34 cellular contexts compared by ENCODE assay signal in the genomic region with DNA sequence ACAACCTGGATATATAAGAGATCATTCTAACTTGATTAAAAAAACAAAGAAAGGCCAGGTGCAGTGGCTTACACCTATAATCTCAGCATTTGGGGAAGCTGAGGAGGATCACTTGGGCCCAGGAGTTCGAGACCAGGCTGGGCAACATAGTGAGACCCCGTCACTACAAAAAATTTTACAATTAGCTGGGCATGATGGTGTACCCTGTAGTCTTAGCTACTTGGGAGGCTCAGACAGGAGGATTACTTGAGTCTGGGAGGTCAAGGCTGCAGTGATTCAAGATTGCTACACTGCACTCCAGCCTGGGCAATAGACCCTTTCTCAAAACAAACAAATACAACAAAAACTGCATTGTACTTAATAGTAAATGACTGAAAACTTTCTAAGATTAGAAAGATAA.
"Had no signal": no experiment of that assay in that cellular context is flagged by ENCODE, and none has a peak within 500 bp of the region (broad histone marks: within the 10 kb centered on the region; RNA-seq: fewer than 3 reads in every experiment).

No MANE protein-coding gene starts in this region.

- H3K27ac ChIP-seq: brain microvascular endothelial cell, SJCRH30, SK-N-MC had no signal

- DNase-seq: activated CD4-positive, alpha-beta memory T cell treated with anti-CD3 and anti-CD28 coated beads, Interleukin-2, amount 10 ng/mL, durations not matched to agents 7 days and 5 days; activated CD4-positive, alpha-beta T cell treated with anti-CD3 and anti-CD28 coated beads for 36 hours; activated CD4-positive, alpha-beta T cell treated with anti-CD3 and anti-CD28 coated beads, Interleukin-2, amount 50 U/mL, for 1 hour; activated CD8-positive, alpha-beta memory T cell treated with anti-CD3 and anti-CD28 coated beads for 24 hours; activated CD8-positive, alpha-beta memory T cell treated with anti-CD3 and anti-CD28 coated beads, Interleukin-2, amount 10 ng/mL, durations not matched to agents 7 days and 5 days; activated CD8-positive, alpha-beta memory T cell treated with anti-CD3 and anti-CD28 coated beads, Interleukin-2, amount 50 U/mL, for 48 hours; activated effector memory CD4-positive, alpha-beta T cell treated with Interleukin-2 at 50 U/mL for 16 hours; activated naive CD4-positive, alpha-beta T cell treated with anti-CD3 and anti-CD28 coated beads, Interleukin-2, amount 10 ng/mL, durations not matched to agents 7 days and 5 days; activated naive CD8-positive, alpha-beta T cell treated with anti-CD3 and anti-CD28 coated beads, Interleukin-2, amount 50 U/mL, for 24 hours; activated T-cell treated with anti-CD3 and anti-CD28 coated beads, Interleukin-2, amount 50 U/mL, for 1 hour; anterior cingulate cortex; brain microvascular endothelial cell; central memory CD4-positive, alpha-beta T cell; Kasumi-1; KG1; MG63; NCI-H1048; NCI-H1105 treated with DMSO at 0.1 percent for 48 hours; NCI-H1436; NCI-H1694; NCI-H1930; NCI-H2081 treated with DMSO at 0.1 percent for 48 hours; NCI-H226; NCI-H446 treated with DMSO at 0.1 percent for 48 hours; NCI-H524; NCI-H69; NCI-H82; SHP77; SJCRH30; T1000 had no signal

- H3K4me1 Mint-ChIP-seq: activated CD4-positive, alpha-beta memory T cell treated with anti-CD3 and anti-CD28 coated beads, Interleukin-2, amount 10 ng/mL, durations not matched to agents 7 days and 5 days; activated CD8-positive, alpha-beta memory T cell treated with anti-CD3 and anti-CD28 coated beads, Interleukin-2, amount 10 ng/mL, durations not matched to agents 7 days and 5 days had no signal

- H3K4me3 Mint-ChIP-seq: activated CD4-positive, alpha-beta memory T cell treated with anti-CD3 and anti-CD28 coated beads, Interleukin-2, amount 10 ng/mL, durations not matched to agents 7 days and 5 days; activated CD4-positive, alpha-beta T cell treated with anti-CD3 and anti-CD28 coated beads for 36 hours; activated CD8-positive, alpha-beta memory T cell treated with anti-CD3 and anti-CD28 coated beads, Interleukin-2, amount 10 ng/mL, durations not matched to agents 7 days and 5 days; activated naive CD4-positive, alpha-beta T cell treated with anti-CD3 and anti-CD28 coated beads, Interleukin-2, amount 10 ng/mL, durations not matched to agents 7 days and 5 days; activated naive CD8-positive, alpha-beta T cell; activated naive CD8-positive, alpha-beta T cell treated with anti-CD3 and anti-CD28 coated beads, Interleukin-2, amount 50 U/mL, for 24 hours had no signal

- H3K36me3 ChIP-seq: brain microvascular endothelial cell, MG63 had no signal

- H3K4me1 ChIP-seq: SJCRH30 had no signal

- H3K27me3 Mint-ChIP-seq: activated CD4-positive, alpha-beta memory T cell treated with anti-CD3 and anti-CD28 coated beads, Interleukin-2, amount 10 ng/mL, durations not matched to agents 7 days and 5 days; activated CD4-positive, alpha-beta T cell treated with anti-CD3 and anti-CD28 coated beads for 36 hours; activated CD8-positive, alpha-beta memory T cell treated with anti-CD3 and anti-CD28 coated beads, Interleukin-2, amount 10 ng/mL, durations not matched to agents 7 days and 5 days; activated naive CD4-positive, alpha-beta T cell treated with anti-CD3 and anti-CD28 coated beads, Interleukin-2, amount 10 ng/mL, durations not matched to agents 7 days and 5 days; activated naive CD8-positive, alpha-beta T cell; activated naive CD8-positive, alpha-beta T cell treated with anti-CD3 and anti-CD28 coated beads, Interleukin-2, amount 50 U/mL, for 24 hours had no signal

- H3K9me3 Mint-ChIP-seq: activated CD4-positive, alpha-beta memory T cell treated with anti-CD3 and anti-CD28 coated beads, Interleukin-2, amount 10 ng/mL, durations not matched to agents 7 days and 5 days; activated naive CD4-positive, alpha-beta T cell treated with anti-CD3 and anti-CD28 coated beads, Interleukin-2, amount 10 ng/mL, durations not matched to agents 7 days and 5 days; activated naive CD8-positive, alpha-beta T cell treated with anti-CD3 and anti-CD28 coated beads, Interleukin-2, amount 50 U/mL, for 24 hours had no signal

- H3K4me3 ChIP-seq: MG63, SJCRH30, SK-N-MC had no signal

- ATAC-seq: activated CD4-positive, alpha-beta T cell treated with anti-CD3 and anti-CD28 coated beads for 36 hours; activated CD4-positive, CD25-positive, alpha-beta regulatory T cell treated with anti-CD3 and anti-CD28 coated beads, Interleukin-2, amount 50 U/mL, for 24 hours; activated CD8-positive, alpha-beta memory T cell treated with anti-CD3 and anti-CD28 coated beads, Interleukin-2, amount 10 ng/mL, durations not matched to agents 7 days and 5 days; activated naive CD8-positive, alpha-beta T cell treated with anti-CD3 and anti-CD28 coated beads, Interleukin-2, amount 50 U/mL, for 24 hours; Panc1 had no signal

- H3K9me3 ChIP-seq: MG63, SJCRH30 had no signal

- H3K27ac Mint-ChIP-seq: activated CD4-positive, alpha-beta memory T cell treated with anti-CD3 and anti-CD28 coated beads, Interleukin-2, amount 10 ng/mL, durations not matched to agents 7 days and 5 days; activated CD4-positive, alpha-beta T cell treated with anti-CD3 and anti-CD28 coated beads for 36 hours; activated CD8-positive, alpha-beta memory T cell treated with anti-CD3 and anti-CD28 coated beads, Interleukin-2, amount 10 ng/mL, durations not matched to agents 7 days and 5 days; activated naive CD4-positive, alpha-beta T cell treated with anti-CD3 and anti-CD28 coated beads, Interleukin-2, amount 10 ng/mL, durations not matched to agents 7 days and 5 days; activated naive CD8-positive, alpha-beta T cell; activated naive CD8-positive, alpha-beta T cell treated with anti-CD3 and anti-CD28 coated beads, Interleukin-2, amount 50 U/mL, for 24 hours had no signal

- H3K27me3 ChIP-seq: brain microvascular endothelial cell, MG63, SJCRH30 had no signal
